Comparison of ENCODE assay signal across 33 cellular contexts in genomic region chr9:134141906-134142305, GRCh38. TPM values are rescaled to one million over a fixed set of nuclear protein-coding genes. Genes with fewer than 3 reads are reported as not detected.
DNase-seq lines count a peak whose midpoint lies in the region; ATAC-seq, FAIRE-seq and TF ChIP-seq lines count a peak whose summit lies in the region.
"Had no signal": no experiment of that assay in that cellular context is flagged by ENCODE, and none has a peak within 500 bp of the region (broad histone marks: within the 10 kb centered on the region; RNA-seq: fewer than 3 reads in every experiment).

No MANE protein-coding gene starts in this region.

- H3K79me2 ChIP-seq in HepG2 (ENCODE audit: insufficient read depth, low read length) (peaks cover 40% of the 10 kb centered on the region), osteoblast (ENCODE audit: insufficient read depth, low read length) (peaks cover 53% of the 10 kb centered on the region)

- H3K4me3 Mint-ChIP-seq in activated CD4-positive, alpha-beta T cell treated with anti-CD3 and anti-CD28 coated beads for 36 hours = no peak overlapping the region
- H3K4me3 Mint-ChIP-seq in endothelial cell (ENCODE audit: unreplicated experiment) = peak overlapping the region; percentile 67
- H3K4me3 Mint-ChIP-seq: CD14-positive monocyte; CD4-positive, alpha-beta memory T cell; CD4-positive, CD25-positive, alpha-beta regulatory T cell had no signal

- H3K4me2 ChIP-seq in HepG2 (ENCODE audit: low read depth, low read length) (no peak overlapping the region), osteoblast (ENCODE audit: insufficient read depth, low read length) (no peak overlapping the region)
- H3K4me2 ChIP-seq: BLaER1 had no signal

- intact Hi-C loops in activated CD4-positive, alpha-beta T cell treated with anti-CD3 and anti-CD28 coated beads for 36 hours (cut with DNase I, micrococcal nuclease) = no loop called here
- intact Hi-C loops in HepG2 (cut with micrococcal nuclease; ENCODE audit: unreplicated experiment) = no loop called here
- intact Hi-C loops in right lobe of liver (cut with DNase I) = no loop called here

- H3K4me1 Mint-ChIP-seq in activated CD4-positive, alpha-beta T cell treated with anti-CD3 and anti-CD28 coated beads for 36 hours = peaks cover 22% of the 10 kb centered on the region
- H3K4me1 Mint-ChIP-seq in endothelial cell (ENCODE audit: unreplicated experiment) = peaks cover 12% of the 10 kb centered on the region

- H3K36me3 Mint-ChIP-seq in activated CD4-positive, alpha-beta T cell treated with anti-CD3 and anti-CD28 coated beads for 36 hours (ENCODE audit: low read depth) = peaks cover 69% of the 10 kb centered on the region
- peaks cover 34% of the 10 kb centered on the region for H3K36me3 Mint-ChIP-seq in endothelial cell (ENCODE audit: low read depth, unreplicated experiment)

- H3K4me3 ChIP-seq in HepG2 (replicated peaks in 1 of 3; ENCODE audit: insufficient read depth in 1 of 3, low read depth in 2 of 3, low read length in 3 of 3) (no peak overlapping the region), right lobe of liver (no peak overlapping the region), osteoblast (ENCODE audit: insufficient read depth, low read length) (no peak overlapping the region)
- H3K4me3 ChIP-seq: BLaER1, GM12878 had no signal

- no TSS peak for BruUV-seq in HepG2 (replicated peaks; lab: Mats Ljungman, UMichigan)

- WGBS in HepG2 (ENCODE audit: low lambda C conversion rate) = 97% methylated on average over 13 of the region's 13 CpGs
- 87% methylated on average over 7 of the region's 13 CpGs for WGBS in right lobe of liver (ENCODE audit: insufficient coverage, low coverage, low lambda C conversion rate, missing lambda C conversion rate)

- no peak for TF ChIP-seq EP300 in HepG2 (IDR thresholded peaks at IDR 0.05; ENCODE audit: low read depth in 2 of 2, low read length in 2 of 2)
- no peak for TF ChIP-seq EP300 in HepG2 (CRISPR knock-in tag; IDR thresholded peaks at IDR 0.05; ENCODE audit: borderline replicate concordance)

- H3K4me1 ChIP-seq in HepG2 (ENCODE audit: insufficient read depth, low read length) (peaks cover 50% of the 10 kb centered on the region), right lobe of liver (peaks cover 0 to 31% (median 14%) of the 10 kb centered on the region in 4 donors), osteoblast (ENCODE audit: insufficient read depth, low read length) (peaks cover 17% of the 10 kb centered on the region)
- H3K4me1 ChIP-seq: BE2C had no signal

- TF ChIP-seq CTCF in HepG2 (CRISPR knock-in tag; IDR thresholded peaks at IDR 0.05) = no peak
- TF ChIP-seq CTCF in right lobe of liver (IDR thresholded peaks at IDR 0.05) = no peak
- TF ChIP-seq CTCF in endothelial cell (IDR thresholded peaks at IDR 0.05; ENCODE audit: unreplicated experiment) = no peak
- no peak for TF ChIP-seq CTCF in osteoblast (IDR thresholded peaks at IDR 0.05; ENCODE audit: extremely low read depth, low read depth, low read length)

- H3K9me3 ChIP-seq in HepG2 (ENCODE audit: low read length) = no peaks in the 10 kb centered on the region
- no peaks in the 10 kb centered on the region for H3K9me3 ChIP-seq in right lobe of liver
- H3K9me3 ChIP-seq in osteoblast (ENCODE audit: low read depth, low read length) = no peaks in the 10 kb centered on the region
- H3K9me3 ChIP-seq: BE2C, BLaER1 had no signal

- CTCF ChIA-PET in activated CD4-positive, alpha-beta T cell treated with anti-CD3 and anti-CD28 coated beads for 36 hours (lab: Charles Lee) = interaction anchor here (0.7 kb wide), 1 partner anchor 96 kb away, joined by 3 read pairs; no protein-coding TSS in a partner anchor
- CTCF ChIA-PET in HepG2 (lab: Yijun Ruan, JAX; ENCODE audit: low intra/inter-chr PET ratio, low total read pairs) = no interaction called here

- TF ChIP-seq RAD21 in HepG2 (CRISPR knock-in tag; IDR thresholded peaks at IDR 0.05) = no peak

- no peaks in the 10 kb centered on the region for H3K27me3 ChIP-seq in HepG2 (ENCODE audit: control insufficient read depth in 1 of 2, insufficient read depth in 2 of 2, low read length in 2 of 2)
- no peaks in the 10 kb centered on the region for H3K27me3 ChIP-seq in right lobe of liver
- H3K27me3 ChIP-seq in osteoblast (ENCODE audit: insufficient read depth, low read length) = no peaks in the 10 kb centered on the region
- H3K27me3 ChIP-seq: BE2C, BLaER1 had no signal

- no peaks in the 10 kb centered on the region for H3K9me3 Mint-ChIP-seq in activated CD4-positive, alpha-beta T cell treated with anti-CD3 and anti-CD28 coated beads for 36 hours (ENCODE audit: low read depth)
- no peaks in the 10 kb centered on the region for H3K9me3 Mint-ChIP-seq in endothelial cell (ENCODE audit: unreplicated experiment)
- H3K9me3 Mint-ChIP-seq: CD14-positive monocyte; CD4-positive, alpha-beta memory T cell; CD8-positive, alpha-beta memory T cell had no signal

- POLR2A ChIA-PET in activated CD4-positive, alpha-beta T cell treated with anti-CD3 and anti-CD28 coated beads for 36 hours (lab: Charles Lee) = no interaction called here
- POLR2A ChIA-PET in HepG2 (lab: Yijun Ruan, JAX) = no interaction called here

- H4K20me1 ChIP-seq in HepG2 (ENCODE audit: insufficient read depth, low read length) (peaks cover 10% of the 10 kb centered on the region; the same call in 1 of the 2 replicates), osteoblast (ENCODE audit: insufficient read depth, low read length) (peaks cover 43% of the 10 kb centered on the region)

- peak overlapping the region; percentile 4 for H3K27ac Mint-ChIP-seq in activated CD4-positive, alpha-beta T cell treated with anti-CD3 and anti-CD28 coated beads for 36 hours
- no peak overlapping the region for H3K27ac Mint-ChIP-seq in endothelial cell (ENCODE audit: unreplicated experiment)
- H3K27ac Mint-ChIP-seq: CD4-positive, CD25-positive, alpha-beta regulatory T cell had no signal

- TF ChIP-seq POLR2A in HepG2 (IDR thresholded peaks at IDR 0.05; ENCODE audit: insufficient read depth in 1 of 2, low read depth in 2 of 2, low read length in 2 of 2) (no peak), right lobe of liver (IDR thresholded peaks at IDR 0.05) (no peak)

- peak overlapping the region; percentile 54 for H3K27ac ChIP-seq in HepG2 (ENCODE audit: extremely low read length, insufficient read depth, low read length)
- no peak overlapping the region for H3K27ac ChIP-seq in right lobe of liver
- no peak overlapping the region for H3K27ac ChIP-seq in osteoblast (ENCODE audit: low read depth, low read length)
- H3K27ac ChIP-seq: BLaER1 had no signal

- FAIRE-seq in HepG2 (lab: Jason Lieb, UNC) = no peak
- FAIRE-seq: A204.1, GM12878, GM12892, GM18507, GM19239 had no signal

- no peak for DNase-seq in activated CD4-positive, alpha-beta T cell treated with anti-CD3 and anti-CD28 coated beads for 36 hours
- DNase-seq in activated CD4-positive, alpha-beta T cell treated with anti-CD3 and anti-CD28 coated beads, Interleukin-2, amount 50 U/mL, for 1 hour = no peak
- DNase-seq in HepG2 (ENCODE audit: low spot score) (no peak), right lobe of liver (no peak), endothelial cell (ENCODE audit: low spot score) (no peak), osteoblast (ENCODE audit: insufficient read length, low spot score, missing footprints) (peak; percentile 58), middle frontal gyrus (ENCODE audit: extremely low spot score, low spot score) (no peak), anterior cingulate cortex (lab: John Stamatoyannopoulos, UW) (no peak)
- DNase-seq: 8988T; ACHN; BE2C; C1 segment of cervical spinal cord; CD4-positive, alpha-beta memory T cell; CD4-positive, CD25-positive, alpha-beta regulatory T cell; CD8-positive, alpha-beta memory T cell; COR-L47; DMS 273 treated with DMSO at 0.1 percent for 48 hours; DMS153; DMS53; DMS79; DND-41; EL; GDM1 had no signal

- H3K9ac ChIP-seq in HepG2 (ENCODE audit: insufficient read depth, low read depth, low read length) = no peak overlapping the region
- H3K9ac ChIP-seq: BLaER1 had no signal

- in situ Hi-C loops in HepG2 (cut with HindIII; ENCODE audit: extremely low pct_ligation_motif_present, low pct_unique_long_range_greater_than_20kb) = no loop called here

- H2AFZ ChIP-seq in HepG2 (ENCODE audit: low read length) (no peak overlapping the region), osteoblast (ENCODE audit: low read length) (no peak overlapping the region)

- H3K36me3 ChIP-seq in HepG2 (replicated peaks in 1 of 2; ENCODE audit: control insufficient read depth in 1 of 2, insufficient read depth in 2 of 2, low read length in 2 of 2) (peaks cover 36 to 68% of the 10 kb centered on the region in 2 experiments), right lobe of liver (peaks cover 0 to 61% (median 35%) of the 10 kb centered on the region in 4 donors), osteoblast (ENCODE audit: insufficient read depth, low read length) (peaks cover 55% of the 10 kb centered on the region)

- no peaks in the 10 kb centered on the region for H3K27me3 Mint-ChIP-seq in activated CD4-positive, alpha-beta T cell treated with anti-CD3 and anti-CD28 coated beads for 36 hours
- H3K27me3 Mint-ChIP-seq in endothelial cell (ENCODE audit: unreplicated experiment) = peaks cover 2% of the 10 kb centered on the region
- H3K27me3 Mint-ChIP-seq: CD4-positive, alpha-beta memory T cell; CD4-positive, CD25-positive, alpha-beta regulatory T cell; CD8-positive, alpha-beta memory T cell had no signal

- no peak for ATAC-seq in activated CD4-positive, alpha-beta T cell treated with anti-CD3 and anti-CD28 coated beads for 36 hours
- ATAC-seq in HepG2 (no peak), right lobe of liver (no peak)
- ATAC-seq: GM12878 had no signal

RNA-seq across cellular contexts. Expression of gene WDR5, which starts 6.0 kb away (rescaled TPM):
- total RNA-seq in activated CD4-positive, alpha-beta T cell treated with anti-CD3 and anti-CD28 coated beads for 36 hours = 10 to 100 TPM; 51.4 to 59.2 TPM
- total RNA-seq in HepG2 (2016; rRNA removed; fragmentation: Illumina TruSeq; extraction: Trizol) = 31.6 and 34.3 TPM in 2 replicates
- 25.8 and 28.6 TPM in 2 replicates for total RNA-seq in HepG2 (2016; cell fraction: cytosol; rRNA removed; fragmentation: Illumina TruSeq; extraction: Trizol; ENCODE audit: low read depth)
- 24.3 and 33.8 TPM in 2 replicates for total RNA-seq in HepG2 (2016; cell fraction: insoluble cytoplasmic fraction; rRNA removed; fragmentation: Illumina TruSeq; extraction: Trizol)
- 46.4 and 51.5 TPM in 2 replicates for total RNA-seq in HepG2 (2016; cell fraction: membrane; rRNA removed; fragmentation: Illumina TruSeq; extraction: Trizol)
- 25.3 and 27.9 TPM in 2 replicates for total RNA-seq in HepG2 (2016; cell fraction: nucleus; rRNA removed; fragmentation: Illumina TruSeq; extraction: Trizol)
- polyA plus RNA-seq in HepG2 (2011; rRNA removed) = 34.3 and 39.8 TPM in 2 replicates
- 37.7 and 41.2 TPM in 2 replicates for polyA plus RNA-seq in HepG2 (2011; cell fraction: cytosol; rRNA removed)
- polyA plus RNA-seq in HepG2 (2011; cell fraction: nucleus; rRNA removed) = 91.6 and 97.0 TPM in 2 replicates
- polyA plus RNA-seq in HepG2 (2012) = 39.5 and 43.5 TPM in 2 replicates
- polyA plus RNA-seq in HepG2 (2016; cell fraction: cytosol; fragmentation: Illumina TruSeq; extraction: Trizol; ENCODE audit: low read depth) = 48.0 and 58.0 TPM in 2 replicates
- polyA plus RNA-seq in HepG2 (2016; cell fraction: insoluble cytoplasmic fraction; fragmentation: Illumina TruSeq; extraction: Trizol; ENCODE audit: low read depth) = 39.5 and 47.9 TPM in 2 replicates
- polyA plus RNA-seq in HepG2 (2016; cell fraction: membrane; fragmentation: Illumina TruSeq; extraction: Trizol; ENCODE audit: low read depth) = 63.7 TPM in 2 replicates
- polyA plus RNA-seq in HepG2 (2016; cell fraction: nucleus; fragmentation: Illumina TruSeq; extraction: Trizol; ENCODE audit: insufficient read depth, low read depth) = 58.1 and 61.1 TPM in 2 replicates
- 23.7 and 57.9 TPM in 2 replicates for polyA minus RNA-seq in HepG2 (2011; rRNA and poly(A)+ RNA removed; ENCODE audit: low replicate concordance)
- 18.7 and 21.8 TPM in 2 replicates for polyA minus RNA-seq in HepG2 (2011; cell fraction: cytosol; rRNA and poly(A)+ RNA removed)
- polyA minus RNA-seq in HepG2 (2011; cell fraction: nucleus; rRNA and poly(A)+ RNA removed) = 35.8 and 44.5 TPM in 2 replicates
- total RNA-seq in right lobe of liver = 10 to 100 TPM; 16.6 to 24.0 (median 19.9) TPM
- 26.5 TPM for total RNA-seq in endothelial cell (ENCODE audit: unreplicated experiment)
- 17.4 and 17.7 TPM in 2 replicates for total RNA-seq in osteoblast

RNA-seq across cellular contexts. Expression of gene RNU6ATAC, which starts 22.5 kb away (rescaled TPM):
- 10 to 100 TPM in 1 of 2 experiments, not detected in 1; 45.7 TPM for total RNA-seq in activated CD4-positive, alpha-beta T cell treated with anti-CD3 and anti-CD28 coated beads for 36 hours
- total RNA-seq in HepG2 (2016; rRNA removed; fragmentation: Illumina TruSeq; extraction: Trizol) (894 TPM in 1 of 2 replicates, not detected in the other), right lobe of liver (10 to 100 TPM in 4 of 6 experiments, not detected in 2; 17.4 to 91.1 (median 42.6) TPM), endothelial cell (ENCODE audit: unreplicated experiment) (140 TPM), osteoblast (not detected in 2 replicates)
- 12,614 and 12,724 TPM in 2 replicates for total RNA-seq in HepG2 (2016; cell fraction: cytosol; rRNA removed; fragmentation: Illumina TruSeq; extraction: Trizol; ENCODE audit: low read depth)
- 82.4 and 810 TPM in 2 replicates for total RNA-seq in HepG2 (2016; cell fraction: insoluble cytoplasmic fraction; rRNA removed; fragmentation: Illumina TruSeq; extraction: Trizol)
- total RNA-seq in HepG2 (2016; cell fraction: membrane; rRNA removed; fragmentation: Illumina TruSeq; extraction: Trizol) = 600 and 628 TPM in 2 replicates
- total RNA-seq in HepG2 (2016; cell fraction: nucleus; rRNA removed; fragmentation: Illumina TruSeq; extraction: Trizol) = 1,443 and 1,712 TPM in 2 replicates
- not detected in 2 replicates for polyA plus RNA-seq in HepG2 (2011; rRNA removed)
- polyA plus RNA-seq in HepG2 (2011; cell fraction: cytosol; rRNA removed) = not detected in 2 replicates
- polyA plus RNA-seq in HepG2 (2011; cell fraction: nucleus; rRNA removed) = not detected in 2 replicates
- not detected in 2 replicates for polyA plus RNA-seq in HepG2 (2012)
- polyA plus RNA-seq in HepG2 (2016; cell fraction: cytosol; fragmentation: Illumina TruSeq; extraction: Trizol; ENCODE audit: low read depth) = 76.0 TPM in 1 of 2 replicates, not detected in the other
- not detected in 2 replicates for polyA plus RNA-seq in HepG2 (2016; cell fraction: insoluble cytoplasmic fraction; fragmentation: Illumina TruSeq; extraction: Trizol; ENCODE audit: low read depth)
- not detected in 2 replicates for polyA plus RNA-seq in HepG2 (2016; cell fraction: membrane; fragmentation: Illumina TruSeq; extraction: Trizol; ENCODE audit: low read depth)
- polyA plus RNA-seq in HepG2 (2016; cell fraction: nucleus; fragmentation: Illumina TruSeq; extraction: Trizol; ENCODE audit: insufficient read depth, low read depth) = not detected in 2 replicates
- polyA minus RNA-seq in HepG2 (2011; rRNA and poly(A)+ RNA removed; ENCODE audit: low replicate concordance) = under 0.01 TPM in 2 replicates
- polyA minus RNA-seq in HepG2 (2011; cell fraction: cytosol; rRNA and poly(A)+ RNA removed) = 1,413 and 1,463 TPM in 2 replicates
- under 0.01 TPM in 1 of 2 replicates, not detected in the other for polyA minus RNA-seq in HepG2 (2011; cell fraction: nucleus; rRNA and poly(A)+ RNA removed)
- total RNA-seq: Daoy, G401 had no signal
- polyA plus RNA-seq: AG04450; CD14-positive monocyte; CD4-positive, alpha-beta memory T cell; CD4-positive, CD25-positive, alpha-beta regulatory T cell; CD8-positive, alpha-beta memory T cell; GM12878 had no signal
